Comparison of ENCODE assay signal across 8 cellular contexts in genomic region chr16:67807148-67807682, GRCh38. TPM values are rescaled to one million over a fixed set of nuclear protein-coding genes. Genes with fewer than 3 reads are reported as not detected.
DNase-seq lines count a peak whose midpoint lies in the region; ATAC-seq and TF ChIP-seq lines count a peak whose summit lies in the region.

No MANE protein-coding gene starts in this region.

- H3K4me1 Mint-ChIP-seq in brain = peaks cover 41% of the 10 kb centered on the region

- POLR2A ChIA-PET in AG04450 (lab: Yijun Ruan, JAX) = interaction anchor here (0.6 to 1.2 kb wide), 10 partner anchors 8 to 244 kb away, joined by 3 to 8 read pairs (median 4); partner anchors contain the start of genes CTCF, GFOD2 and NUTF2

- DNase-seq in AG04450 (ENCODE audit: low read depth, low spot score) (no peak), mucosa of descending colon (peak in 1 of 3 donors; percentile 14), NCI-H1105 (lab: John Stamatoyannopoulos, UW) (no peak), 8988T (no peak)

- H3K27me3 Mint-ChIP-seq in brain = peaks cover 9% of the 10 kb centered on the region

- no peaks in the 10 kb centered on the region for H3K9me3 Mint-ChIP-seq in brain

- H3K4me1 ChIP-seq in mucosa of descending colon (ENCODE audit: low read depth) = peaks cover 18% of the 10 kb centered on the region

- H3K4me3 Mint-ChIP-seq in brain = peak overlapping the region; percentile 93 to 96 (median 94)

- no peaks in the 10 kb centered on the region for H3K27me3 ChIP-seq in AG04450 (ENCODE audit: control insufficient read depth, insufficient read depth, low read length)

- H3K36me3 Mint-ChIP-seq in brain = peaks cover 32% of the 10 kb centered on the region

- H3K9me3 ChIP-seq in AG04450 (ENCODE audit: control insufficient read depth, insufficient read depth, low read length) (no peaks in the 10 kb centered on the region), mucosa of descending colon (no peaks in the 10 kb centered on the region)

- CTCF ChIA-PET in AG04450 (lab: Charles Lee) = interaction anchor here (1.5 to 3.2 kb wide), 2 partner anchors 9 to 134 kb away, joined by 8 to 41 read pairs; no protein-coding TSS in a partner anchor

- TF ChIP-seq CTCF in AG04450 (IDR thresholded peaks at IDR 0.05; ENCODE audit: low read depth, low read length) (peak; percentile 25; the same call in 1 of the 2 replicates), brain (conservative IDR thresholded peaks at IDR 0.05) (peak in 1 of 2 experiments; percentile 13), mucosa of descending colon (IDR thresholded peaks at IDR 0.05) (no peak)

- intact Hi-C loops in mucosa of descending colon (cut with DNase I, micrococcal nuclease) = no loop called here

- H3K36me3 ChIP-seq in mucosa of descending colon (ENCODE audit: low read depth) = no peaks in the 10 kb centered on the region

- H3K4me3 ChIP-seq in AG04450 (ENCODE audit: low read depth, low read length) (peak overlapping the region; percentile 84), mucosa of descending colon (peak overlapping the region; percentile 81)

- peak overlapping the region; percentile 84 to 96 (median 93) for H3K27ac Mint-ChIP-seq in brain

- ATAC-seq in HG02981 (IDR thresholded peaks at IDR 0.05; ENCODE audit: unreplicated experiment) (peak; percentile 0), mucosa of descending colon (peak; percentile 5), GM18858 (IDR thresholded peaks at IDR 0.05; ENCODE audit: unreplicated experiment) (no peak), GM19397 (IDR thresholded peaks at IDR 0.05; ENCODE audit: unreplicated experiment) (no peak)

- H3K27ac ChIP-seq in AG04450 (ENCODE audit: low read depth, low read length) = no peak overlapping the region

RNA-seq across cellular contexts. Expression of gene TSNAXIP1, which starts 0.5 kb away (rescaled TPM):
- 0.92 and 1.1 TPM in 2 replicates for polyA plus RNA-seq in AG04450 (2011; rRNA removed)
- 0.28 and 0.91 TPM in 2 replicates for polyA minus RNA-seq in AG04450 (2011; rRNA and poly(A)+ RNA removed)
- 1.8 TPM for polyA plus RNA-seq in brain (ENCODE audit: insufficient read depth, low read depth, low replicate concordance)
- total RNA-seq in mucosa of descending colon = 1 to 10 TPM in 1 of 3 donors, under 1 TPM in 2; 0.41 to 2.0 (median 0.48) TPM

RNA-seq across cellular contexts. Expression of gene RANBP10, which starts 0.9 kb away (rescaled TPM):
- polyA plus RNA-seq in AG04450 (2011; rRNA removed) (11.3 and 11.7 TPM in 2 replicates), brain (ENCODE audit: insufficient read depth, low read depth, low replicate concordance) (12.6 TPM)
- 13.8 and 17.1 TPM in 2 replicates for polyA minus RNA-seq in AG04450 (2011; rRNA and poly(A)+ RNA removed)
- total RNA-seq in mucosa of descending colon = 10 to 100 TPM; 19.6 to 24.1 (median 20.6) TPM

RNA-seq across cellular contexts. Expression of gene THAP11, which starts 34.9 kb away (rescaled TPM):
- polyA plus RNA-seq in AG04450 (2011; rRNA removed) (22.3 and 22.8 TPM in 2 replicates), brain (ENCODE audit: insufficient read depth, low read depth, low replicate concordance) (42.7 TPM)
- polyA minus RNA-seq in AG04450 (2011; rRNA and poly(A)+ RNA removed) = 14.4 and 16.2 TPM in 2 replicates
- total RNA-seq in mucosa of descending colon = 10 to 100 TPM; 18.1 to 43.3 (median 20.5) TPM

RNA-seq across cellular contexts. Expression of gene NUTF2, which starts 39.5 kb away (rescaled TPM):
- 151 and 190 TPM in 2 replicates for polyA plus RNA-seq in AG04450 (2011; rRNA removed)
- 368 and 417 TPM in 2 replicates for polyA minus RNA-seq in AG04450 (2011; rRNA and poly(A)+ RNA removed)
- 181 TPM for polyA plus RNA-seq in brain (ENCODE audit: insufficient read depth, low read depth, low replicate concordance)
- 10 to 100 TPM; 56.0 to 69.3 (median 58.0) TPM for total RNA-seq in mucosa of descending colon

RNA-seq across cellular contexts. Expression of gene CENPT, which starts 40.3 kb away (rescaled TPM):
- polyA plus RNA-seq in AG04450 (2011; rRNA removed) (17.9 and 21.7 TPM in 2 replicates), brain (ENCODE audit: insufficient read depth, low read depth, low replicate concordance) (23.9 TPM)
- 21.1 and 27.6 TPM in 2 replicates for polyA minus RNA-seq in AG04450 (2011; rRNA and poly(A)+ RNA removed)
- 10 to 100 TPM; 33.2 to 55.0 (median 36.6) TPM for total RNA-seq in mucosa of descending colon

Comparison
In these comparisons a context has a peak if more than half of its experiments do, and no peak if none do; other contexts are left out.
1. ATAC-seq: peak in HG02981 (single experiment) and mucosa of descending colon (single experiment); none in GM18858 (single experiment) and GM19397 (single experiment).